3 cellular contexts compared by ENCODE assay signal in the genomic region with DNA sequence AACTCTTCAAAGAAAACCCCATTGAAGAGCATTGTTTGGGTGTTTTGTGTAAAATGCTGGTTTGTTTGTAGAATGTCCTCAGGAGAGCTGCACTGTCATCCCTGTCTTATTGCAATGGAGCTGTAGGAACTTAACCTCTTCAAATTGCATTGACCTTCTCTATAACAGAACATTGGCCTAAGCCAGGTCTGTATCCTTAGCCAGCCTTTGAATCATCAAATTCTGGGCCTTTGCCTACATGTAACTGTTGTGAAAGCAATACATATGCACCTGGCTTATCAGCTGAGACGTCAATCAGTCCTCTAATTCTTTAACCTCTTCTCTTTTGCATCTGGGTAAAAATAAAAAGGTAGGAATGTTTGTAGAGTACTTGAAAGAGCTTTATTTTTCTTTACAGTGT.
TF ChIP-seq lines count a peak whose summit lies in the region.

No MANE protein-coding gene starts in this region.

TF ChIP-seq in GM23338, 12 proteins besides CTCF, POLR2A, EP300 and RAD21:
- no peak for TF ChIP-seq STAT1 (IDR thresholded peaks at IDR 0.05; ENCODE audit: unreplicated experiment)
- TF ChIP-seq JUNB (IDR thresholded peaks at IDR 0.05; ENCODE audit: unreplicated experiment), result no peak
- no peak for TF ChIP-seq EZH2 (IDR thresholded peaks at IDR 0.05; ENCODE audit: low read depth, unreplicated experiment)
- TF ChIP-seq CREB1 (CRISPR knock-in tag; IDR thresholded peaks at IDR 0.05; ENCODE audit: low read depth), result no peak
- no peak for TF ChIP-seq POLR2AphosphoS5 (IDR thresholded peaks at IDR 0.05; ENCODE audit: low read depth)
- no peak for TF ChIP-seq ZNF462 (CRISPR knock-in tag; IDR thresholded peaks at IDR 0.05)

TF ChIP-seq in IMR-90, 13 proteins besides CTCF, POLR2A, EP300 and RAD21:
- TF ChIP-seq NFE2L2 (IDR thresholded peaks at IDR 0.05; ENCODE audit: low read depth, low read length), result no peak
- no peak for TF ChIP-seq RCOR1 (IDR thresholded peaks at IDR 0.05; ENCODE audit: insufficient replicate concordance, low read length)
- TF ChIP-seq BHLHE40 (IDR thresholded peaks at IDR 0.05; ENCODE audit: low read depth, low read length), result no peak
- TF ChIP-seq, protein P1, sequence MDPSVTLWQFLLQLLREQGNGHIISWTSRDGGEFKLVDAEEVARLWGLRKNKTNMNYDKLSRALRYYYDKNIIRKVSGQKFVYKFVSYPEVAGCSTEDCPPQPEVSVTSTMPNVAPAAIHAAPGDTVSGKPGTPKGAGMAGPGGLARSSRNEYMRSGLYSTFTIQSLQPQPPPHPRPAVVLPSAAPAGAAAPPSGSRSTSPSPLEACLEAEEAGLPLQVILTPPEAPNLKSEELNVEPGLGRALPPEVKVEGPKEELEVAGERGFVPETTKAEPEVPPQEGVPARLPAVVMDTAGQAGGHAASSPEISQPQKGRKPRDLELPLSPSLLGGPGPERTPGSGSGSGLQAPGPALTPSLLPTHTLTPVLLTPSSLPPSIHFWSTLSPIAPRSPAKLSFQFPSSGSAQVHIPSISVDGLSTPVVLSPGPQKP (IDR thresholded peaks at IDR 0.05; ENCODE audit: borderline replicate concordance, low read depth, low read length), result no peak
- no peak for TF ChIP-seq MXI1 (IDR thresholded peaks at IDR 0.05; ENCODE audit: borderline replicate concordance, low read depth, low read length)
- TF ChIP-seq MAFK (IDR thresholded peaks at IDR 0.05; ENCODE audit: low read depth, low read length), result no peak

TF ChIP-seq in HEK293T, 16 proteins besides CTCF, POLR2A, EP300 and RAD21:
- no peak for TF ChIP-seq L3MBTL2 (conservative IDR thresholded peaks at IDR 0.05)
TF ChIP-seq in HEK293T: peak in this region for 0.
